In the genomic region with DNA sequence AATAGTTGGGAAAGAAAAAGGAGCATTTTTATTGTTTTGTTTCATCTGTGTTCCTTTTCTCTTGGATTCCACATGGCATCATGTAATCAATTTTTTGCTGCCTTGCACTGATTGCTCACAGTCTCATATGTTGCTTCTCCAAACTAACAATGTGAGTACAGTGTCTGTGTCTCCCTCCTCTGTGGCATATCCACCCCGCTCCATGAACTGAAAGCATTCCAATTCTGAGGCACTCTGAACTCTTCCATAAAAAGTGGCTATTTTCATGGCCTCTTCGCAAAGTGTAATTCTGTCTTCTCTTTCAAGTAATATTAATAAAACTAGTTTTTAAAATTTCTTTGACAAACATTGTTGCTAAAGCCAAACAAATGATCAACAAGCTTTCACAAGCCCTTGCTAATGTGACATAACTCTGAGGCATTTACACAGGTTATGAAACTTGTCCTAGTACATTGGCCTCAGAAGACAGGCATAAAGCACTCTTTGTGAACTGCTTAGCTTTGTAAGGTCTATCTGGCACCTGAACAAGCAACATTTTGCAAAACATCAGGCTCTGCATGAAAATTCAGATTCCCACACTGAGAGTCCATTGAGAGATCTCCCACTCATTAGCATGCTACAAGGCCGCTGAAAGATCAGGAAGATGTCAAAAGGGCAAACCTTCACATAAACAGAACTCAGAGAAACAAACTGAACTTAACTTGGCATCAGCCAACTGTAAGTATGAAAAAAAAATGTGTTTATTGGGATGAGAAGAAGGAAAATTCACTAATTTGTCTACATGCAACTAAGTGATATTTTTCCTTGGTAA, we compare ENCODE assay signal across 1 cellular context.
TF ChIP-seq lines count a peak whose summit lies in the region.

No MANE protein-coding gene starts in this region.

TF ChIP-seq in liver, 16 proteins besides CTCF, POLR2A, EP300 and RAD21 (continued from another document):
- TF ChIP-seq, protein P1, sequence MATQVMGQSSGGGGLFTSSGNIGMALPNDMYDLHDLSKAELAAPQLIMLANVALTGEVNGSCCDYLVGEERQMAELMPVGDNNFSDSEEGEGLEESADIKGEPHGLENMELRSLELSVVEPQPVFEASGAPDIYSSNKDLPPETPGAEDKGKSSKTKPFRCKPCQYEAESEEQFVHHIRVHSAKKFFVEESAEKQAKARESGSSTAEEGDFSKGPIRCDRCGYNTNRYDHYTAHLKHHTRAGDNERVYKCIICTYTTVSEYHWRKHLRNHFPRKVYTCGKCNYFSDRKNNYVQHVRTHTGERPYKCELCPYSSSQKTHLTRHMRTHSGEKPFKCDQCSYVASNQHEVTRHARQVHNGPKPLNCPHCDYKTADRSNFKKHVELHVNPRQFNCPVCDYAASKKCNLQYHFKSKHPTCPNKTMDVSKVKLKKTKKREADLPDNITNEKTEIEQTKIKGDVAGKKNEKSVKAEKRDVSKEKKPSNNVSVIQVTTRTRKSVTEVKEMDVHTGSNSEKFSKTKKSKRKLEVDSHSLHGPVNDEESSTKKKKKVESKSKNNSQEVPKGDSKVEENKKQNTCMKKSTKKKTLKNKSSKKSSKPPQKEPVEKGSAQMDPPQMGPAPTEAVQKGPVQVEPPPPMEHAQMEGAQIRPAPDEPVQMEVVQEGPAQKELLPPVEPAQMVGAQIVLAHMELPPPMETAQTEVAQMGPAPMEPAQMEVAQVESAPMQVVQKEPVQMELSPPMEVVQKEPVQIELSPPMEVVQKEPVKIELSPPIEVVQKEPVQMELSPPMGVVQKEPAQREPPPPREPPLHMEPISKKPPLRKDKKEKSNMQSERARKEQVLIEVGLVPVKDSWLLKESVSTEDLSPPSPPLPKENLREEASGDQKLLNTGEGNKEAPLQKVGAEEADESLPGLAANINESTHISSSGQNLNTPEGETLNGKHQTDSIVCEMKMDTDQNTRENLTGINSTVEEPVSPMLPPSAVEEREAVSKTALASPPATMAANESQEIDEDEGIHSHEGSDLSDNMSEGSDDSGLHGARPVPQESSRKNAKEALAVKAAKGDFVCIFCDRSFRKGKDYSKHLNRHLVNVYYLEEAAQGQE (IDR thresholded peaks at IDR 0.05), result peak; percentile 75
- TF ChIP-seq GABPA (IDR thresholded peaks at IDR 0.05 in 1 of 2, conservative IDR thresholded peaks at IDR 0.05 in 1 of 2), result no peak
- TF ChIP-seq FOXA2 (IDR thresholded peaks at IDR 0.05), result peak; percentile 93
- peak; percentile 69 for TF ChIP-seq TAF1 (conservative IDR thresholded peaks at IDR 0.05)
- peak; percentile 97 to 99 for TF ChIP-seq RXRA (IDR thresholded peaks at IDR 0.05)
- TF ChIP-seq, protein P2, sequence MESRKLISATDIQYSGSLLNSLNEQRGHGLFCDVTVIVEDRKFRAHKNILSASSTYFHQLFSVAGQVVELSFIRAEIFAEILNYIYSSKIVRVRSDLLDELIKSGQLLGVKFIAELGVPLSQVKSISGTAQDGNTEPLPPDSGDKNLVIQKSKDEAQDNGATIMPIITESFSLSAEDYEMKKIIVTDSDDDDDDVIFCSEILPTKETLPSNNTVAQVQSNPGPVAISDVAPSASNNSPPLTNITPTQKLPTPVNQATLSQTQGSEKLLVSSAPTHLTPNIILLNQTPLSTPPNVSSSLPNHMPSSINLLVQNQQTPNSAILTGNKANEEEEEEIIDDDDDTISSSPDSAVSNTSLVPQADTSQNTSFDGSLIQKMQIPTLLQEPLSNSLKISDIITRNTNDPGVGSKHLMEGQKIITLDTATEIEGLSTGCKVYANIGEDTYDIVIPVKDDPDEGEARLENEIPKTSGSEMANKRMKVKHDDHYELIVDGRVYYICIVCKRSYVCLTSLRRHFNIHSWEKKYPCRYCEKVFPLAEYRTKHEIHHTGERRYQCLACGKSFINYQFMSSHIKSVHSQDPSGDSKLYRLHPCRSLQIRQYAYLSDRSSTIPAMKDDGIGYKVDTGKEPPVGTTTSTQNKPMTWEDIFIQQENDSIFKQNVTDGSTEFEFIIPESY (IDR thresholded peaks at IDR 0.05), result peak; percentile 80
